12 cellular contexts compared by ENCODE assay signal in genomic region chr1:234975941-234976871, GRCh38.
DNase-seq lines count a peak whose midpoint lies in the region; ATAC-seq, FAIRE-seq and TF ChIP-seq lines count a peak whose summit lies in the region.
"Had no signal": no experiment of that assay in that cellular context is flagged by ENCODE, and none has a peak within 500 bp of the region (broad histone marks: within the 10 kb centered on the region; RNA-seq: fewer than 3 reads in every experiment).

No MANE protein-coding gene starts in this region.

- no peaks in the 10 kb centered on the region; a peak in 2 of 22 replicates for H3K9me3 ChIP-seq in BLaER1 treated with 17β-estradiol and CSF1 and Interleukin-3, amounts not matched to agents 10 nM and 100 nM (replicated peaks in 1 of 11)
- no peaks in the 10 kb centered on the region for H3K9me3 ChIP-seq in OCI-LY7 (ENCODE audit: low read length)
- H3K9me3 ChIP-seq in endothelial cell of umbilical vein (replicated peaks; ENCODE audit: control insufficient read depth, insufficient read depth, low read length) = no peaks in the 10 kb centered on the region
- no peaks in the 10 kb centered on the region for H3K9me3 ChIP-seq in CD8-positive, alpha-beta T cell (ENCODE audit: low read length)
- H3K9me3 ChIP-seq: mucosa of descending colon had no signal

- H3K27ac ChIP-seq in BLaER1 treated with 17β-estradiol and CSF1 and Interleukin-3, amounts not matched to agents 10 nM and 100 nM = peak overlapping the region; percentile 97 to 100 (median 99)
- H3K27ac ChIP-seq in OCI-LY7 (ENCODE audit: low read depth, low read length, poor library complexity, severe bottlenecking) (peak overlapping the region; percentile 92), endothelial cell of umbilical vein (ENCODE audit: insufficient read depth, low read depth, low read length) (peak overlapping the region; percentile 84)
- no peak overlapping the region for H3K27ac ChIP-seq in CD8-positive, alpha-beta T cell (ENCODE audit: low read depth, low read length)

- TF ChIP-seq CTCF in OCI-LY7 (conservative IDR thresholded peaks at IDR 0.05; ENCODE audit: low read length) (no peak), endothelial cell of umbilical vein (IDR thresholded peaks at IDR 0.05; ENCODE audit: extremely low read depth in 1 of 2, insufficient read depth in 1 of 2, low read depth in 1 of 2, low read length in 2 of 2) (no peak), nephron (IDR thresholded peaks at IDR 0.05; ENCODE audit: unreplicated experiment in 3 of 3) (no peak)
- TF ChIP-seq CTCF in CD8-positive, alpha-beta T cell (IDR thresholded peaks at IDR 0.05) = no peak

- H3K9me1 ChIP-seq in endothelial cell of umbilical vein (replicated peaks; ENCODE audit: control insufficient read depth, extremely low read depth, insufficient read depth, low read length) = no peaks in the 10 kb centered on the region

- no peaks in the 10 kb centered on the region for H3K27me3 Mint-ChIP-seq in nephron (ENCODE audit: low read depth)
- H3K27me3 Mint-ChIP-seq in CD8-positive, alpha-beta T cell (ENCODE audit: low read depth) = no peaks in the 10 kb centered on the region
- H3K27me3 Mint-ChIP-seq: activated T-cell treated with anti-CD3 and anti-CD28 coated beads, Interleukin-2, amount 50 U/mL, for 24 hours had no signal

- no peaks in the 10 kb centered on the region for H3K36me3 Mint-ChIP-seq in nephron (ENCODE audit: low read depth)
- H3K36me3 Mint-ChIP-seq in CD8-positive, alpha-beta T cell = no peaks in the 10 kb centered on the region

- no peaks in the 10 kb centered on the region for H3K9me3 Mint-ChIP-seq in nephron
- no peaks in the 10 kb centered on the region for H3K9me3 Mint-ChIP-seq in CD8-positive, alpha-beta T cell
- H3K9me3 Mint-ChIP-seq: activated T-cell treated with anti-CD3 and anti-CD28 coated beads, Interleukin-2, amount 50 U/mL, for 24 hours had no signal

- DNase-seq in OCI-LY7 (ENCODE audit: low spot score) (no peak), endothelial cell of umbilical vein (ENCODE audit: low read depth, low spot score) (no peak)
- no peak for DNase-seq in CD8-positive, alpha-beta T cell
- DNase-seq: DND-41, MM.1S, mucosa of descending colon had no signal

- H2AFZ ChIP-seq in OCI-LY7 (ENCODE audit: low read length) (peak overlapping the region; percentile 76; the same call in 1 of the 2 replicates), endothelial cell of umbilical vein (ENCODE audit: low read depth, low read length) (no peak overlapping the region)

- no peaks in the 10 kb centered on the region for H4K20me1 ChIP-seq in BLaER1 treated with 17β-estradiol and CSF1 and Interleukin-3, amounts not matched to agents 10 nM and 100 nM
- H4K20me1 ChIP-seq in OCI-LY7 (ENCODE audit: insufficient read depth, low read length) = no peaks in the 10 kb centered on the region
- no peaks in the 10 kb centered on the region for H4K20me1 ChIP-seq in endothelial cell of umbilical vein (replicated peaks; ENCODE audit: control insufficient read depth, extremely low read depth, insufficient read depth, low read length)

- peaks cover 0 to 21% (median 0%) of the 10 kb centered on the region in 11 experiments; a peak in 4 of 22 replicates for H3K36me3 ChIP-seq in BLaER1 treated with 17β-estradiol and CSF1 and Interleukin-3, amounts not matched to agents 10 nM and 100 nM
- H3K36me3 ChIP-seq in OCI-LY7 (ENCODE audit: insufficient read depth, low read length) (no peaks in the 10 kb centered on the region), endothelial cell of umbilical vein (ENCODE audit: control insufficient read depth in 2 of 2, extremely low read depth in 1 of 2, insufficient read depth in 2 of 2, low read length in 2 of 2) (no peaks in the 10 kb centered on the region)
- no peaks in the 10 kb centered on the region for H3K36me3 ChIP-seq in CD8-positive, alpha-beta T cell (ENCODE audit: insufficient read depth, low read length)

- H3K4me1 Mint-ChIP-seq in nephron = peaks cover 91% of the 10 kb centered on the region
- peaks cover 56% of the 10 kb centered on the region for H3K4me1 Mint-ChIP-seq in CD8-positive, alpha-beta T cell (ENCODE audit: low read depth)

- H3K27me3 ChIP-seq in BLaER1 treated with 17β-estradiol and CSF1 and Interleukin-3, amounts not matched to agents 10 nM and 100 nM = no peaks in the 10 kb centered on the region
- H3K27me3 ChIP-seq in endothelial cell of umbilical vein (ENCODE audit: control insufficient read depth in 2 of 2, insufficient read depth in 2 of 2, low read length in 2 of 2) = no peaks in the 10 kb centered on the region
- no peaks in the 10 kb centered on the region for H3K27me3 ChIP-seq in CD8-positive, alpha-beta T cell (ENCODE audit: insufficient read depth, low read length)

- POLR2A ChIA-PET in OCI-LY7 (lab: Charles Lee) = interaction anchor here (0.6 to 8.0 kb wide), 14 partner anchors 11 to 363 kb away, joined by 3 to 120 read pairs (median 4); no protein-coding TSS in a partner anchor
- POLR2A ChIA-PET in endothelial cell of umbilical vein (lab: Charles Lee) = no interaction called here
- POLR2A ChIA-PET in CD8-positive, alpha-beta T cell (lab: Charles Lee) = interaction anchor here (1.6 kb wide), 1 partner anchor 18 kb away, joined by 4 read pairs; no protein-coding TSS in a partner anchor

- no peaks in the 10 kb centered on the region for H3K9me2 ChIP-seq in OCI-LY7 (ENCODE audit: insufficient read depth, low read length)

- BruUV-seq in OCI-LY7 (replicated peaks; lab: Mats Ljungman, UMichigan) (no TSS peak), endothelial cell of umbilical vein (replicated peaks; lab: Mats Ljungman, UMichigan) (no TSS peak)

- peak overlapping the region; percentile 29 to 93 (median 55) for H3K27ac Mint-ChIP-seq in nephron
- no peak overlapping the region for H3K27ac Mint-ChIP-seq in CD8-positive, alpha-beta T cell

- H3K4me1 ChIP-seq in BLaER1 treated with 17β-estradiol and CSF1 and Interleukin-3, amounts not matched to agents 10 nM and 100 nM = peaks cover 91 to 100% (median 95%) of the 10 kb centered on the region in 10 experiments
- H3K4me1 ChIP-seq in OCI-LY7 (ENCODE audit: insufficient read depth, low read length, poor library complexity, severe bottlenecking) (peaks cover 84% of the 10 kb centered on the region), endothelial cell of umbilical vein (ENCODE audit: control insufficient read depth, extremely low read depth, insufficient read depth, low read length) (peaks cover 53% of the 10 kb centered on the region)
- H3K4me1 ChIP-seq in CD8-positive, alpha-beta T cell (ENCODE audit: insufficient read depth, low read length) = peaks cover 37% of the 10 kb centered on the region

- peak overlapping the region; percentile 11 to 97 (median 95); a peak in 16 of 22 replicates for H3K9ac ChIP-seq in BLaER1 treated with 17β-estradiol and CSF1 and Interleukin-3, amounts not matched to agents 10 nM and 100 nM
- H3K9ac ChIP-seq in endothelial cell of umbilical vein (replicated peaks; ENCODE audit: extremely low read depth, insufficient read depth, low read length) = no peak overlapping the region

- H3K4me3 Mint-ChIP-seq in nephron = no peak overlapping the region
- H3K4me3 Mint-ChIP-seq in CD8-positive, alpha-beta T cell = no peak overlapping the region
- H3K4me3 Mint-ChIP-seq: activated T-cell treated with anti-CD3 and anti-CD28 coated beads, Interleukin-2, amount 50 U/mL, for 24 hours had no signal

- ATAC-seq in GM21526 (IDR thresholded peaks at IDR 0.05; ENCODE audit: low FRiP score, unreplicated experiment) (no peak), GM18873 (IDR thresholded peaks at IDR 0.05; ENCODE audit: low FRiP score, unreplicated experiment) (no peak), HG02588 (IDR thresholded peaks at IDR 0.05; ENCODE audit: unreplicated experiment) (no peak)
- ATAC-seq in CD8-positive, alpha-beta T cell = no peak

- H3K4me2 ChIP-seq in BLaER1 treated with 17β-estradiol and CSF1 and Interleukin-3, amounts not matched to agents 10 nM and 100 nM = peak overlapping the region; percentile 87 to 99 (median 93)
- H3K4me2 ChIP-seq in OCI-LY7 (ENCODE audit: low read length) (no peak overlapping the region), endothelial cell of umbilical vein (ENCODE audit: insufficient read depth, low read length) (peak overlapping the region; percentile 22)

- intact Hi-C loops in OCI-LY7 (cut with micrococcal nuclease; ENCODE audit: unreplicated experiment) = loop anchor here (5.0 kb wide), 2 partner anchors 86 to 364 kb away; partner anchors contain the start of gene IRF2BP2
- intact Hi-C loops in endothelial cell of umbilical vein (cut with micrococcal nuclease) = loop anchor here (2.0 kb wide), 1 partner anchor 15 kb away; no protein-coding TSS in a partner anchor
- intact Hi-C loops in CD8-positive, alpha-beta T cell (cut with DNase I, micrococcal nuclease) = loop anchor here in 1 of 2 experiments (5.0 kb wide), 1 partner anchor 36 kb away; no protein-coding TSS in a partner anchor

- 0 out of 20 replicates have a peak overlapping the region, but pooled peaks of 2 of the 10 experiments have one; percentile 3 to 4 for H3K4me3 ChIP-seq in BLaER1 treated with 17β-estradiol and CSF1 and Interleukin-3, amounts not matched to agents 10 nM and 100 nM
- no peak overlapping the region for H3K4me3 ChIP-seq in OCI-LY7 (ENCODE audit: low read depth, low read length, poor library complexity, severe bottlenecking)
- no peak overlapping the region for H3K4me3 ChIP-seq in endothelial cell of umbilical vein (replicated peaks in 1 of 3; ENCODE audit: insufficient read depth in 1 of 3, low read depth in 1 of 3, low read length in 3 of 3)
- H3K4me3 ChIP-seq in CD8-positive, alpha-beta T cell (ENCODE audit: low read depth, low read length) = no peak overlapping the region
- H3K4me3 ChIP-seq: mucosa of descending colon had no signal

- no peak for FAIRE-seq in endothelial cell of umbilical vein (lab: Jason Lieb, UNC)

- CTCF ChIA-PET in OCI-LY7 (lab: Charles Lee; ENCODE audit: unreplicated experiment) = interaction anchor here (0.6 to 2.9 kb wide), 6 partner anchors 11 to 363 kb away, joined by 3 to 11 read pairs (median 4); no protein-coding TSS in a partner anchor
- CTCF ChIA-PET in endothelial cell of umbilical vein (lab: Charles Lee) = interaction anchor here (0.9 to 2.2 kb wide), 4 partner anchors 14 to 364 kb away, joined by 3 to 10 read pairs (median 4); no protein-coding TSS in a partner anchor
- CTCF ChIA-PET in CD8-positive, alpha-beta T cell (lab: Charles Lee) = interaction anchor here (0.6 to 1.4 kb wide), 3 partner anchors 16 to 477 kb away, joined by 3 read pairs; no protein-coding TSS in a partner anchor

- dilution Hi-C loops in endothelial cell of umbilical vein (cut with MboI; ENCODE audit: extremely low pct_ligation_motif_present, low sequenced_read_pairs) = loop anchor here (25.0 kb wide), 1 partner anchor 364 kb away; the partner anchor contains the start of gene IRF2BP2

- no peak for TF ChIP-seq POLR2A in endothelial cell of umbilical vein (IDR thresholded peaks at IDR 0.05; ENCODE audit: low read depth, low read length)

- no peaks in the 10 kb centered on the region for H3K79me2 ChIP-seq in OCI-LY7 (ENCODE audit: insufficient read depth, low read depth, low read length)
- no peaks in the 10 kb centered on the region for H3K79me2 ChIP-seq in endothelial cell of umbilical vein (ENCODE audit: control insufficient read depth, insufficient read depth, low read length)

TF ChIP-seq in endothelial cell of umbilical vein, 7 proteins besides CTCF, POLR2A, EP300 and RAD21 (continues in another document):
- TF ChIP-seq EZH2 (IDR thresholded peaks at IDR 0.05; ENCODE audit: borderline replicate concordance, low read depth, low read length, severe bottlenecking) = no peak
